Comparison of ENCODE assay signal across 1 cellular context in genomic region chr19:23887642-23888041, GRCh38.
TF ChIP-seq lines count a peak whose summit lies in the region.

No MANE protein-coding gene starts in this region.

TF ChIP-seq in HepG2, 621 proteins besides CTCF, POLR2A, EP300 and RAD21 (continued from another document and continues in another):
- TF ChIP-seq ZNF142 (CRISPR knock-in tag; IDR thresholded peaks at IDR 0.05): no peak
- TF ChIP-seq ZBTB34 (CRISPR knock-in tag; IDR thresholded peaks at IDR 0.05): no peak
- TF ChIP-seq MAFK (conservative IDR thresholded peaks at IDR 0.05 in 1 of 2, IDR thresholded peaks at IDR 0.05 in 1 of 2; ENCODE audit: low read length in 2 of 2): no peak
- TF ChIP-seq PTBP1 (IDR thresholded peaks at IDR 0.05; ENCODE audit: low read depth, low read length, poor library complexity, severe bottlenecking): no peak
- no peak for TF ChIP-seq ZNF549 (CRISPR knock-in tag; IDR thresholded peaks at IDR 0.05)
- no peak for TF ChIP-seq KMT2A (CRISPR knock-in tag; IDR thresholded peaks at IDR 0.05)
- TF ChIP-seq TEAD3 (CRISPR knock-in tag; optimal IDR thresholded peaks at IDR 0.05; ENCODE audit: borderline replicate concordance): no peak
- TF ChIP-seq EED (CRISPR knock-in tag; IDR thresholded peaks at IDR 0.05): no peak
- TF ChIP-seq ZNF572 (CRISPR knock-in tag; IDR thresholded peaks at IDR 0.05): no peak
- TF ChIP-seq TIGD3 (CRISPR knock-in tag; IDR thresholded peaks at IDR 0.05; ENCODE audit: borderline replicate concordance): no peak
- no peak for TF ChIP-seq ZNF18 (CRISPR knock-in tag; IDR thresholded peaks at IDR 0.05; ENCODE audit: insufficient replicate concordance)
- TF ChIP-seq HMG20B (CRISPR knock-in tag; conservative IDR thresholded peaks at IDR 0.05): no peak
- TF ChIP-seq ZHX2 (IDR thresholded peaks at IDR 0.05; ENCODE audit: low read depth): no peak
- no peak for TF ChIP-seq ZHX2 (CRISPR knock-in tag; IDR thresholded peaks at IDR 0.05; ENCODE audit: borderline replicate concordance)
- no peak for TF ChIP-seq PHF8 (CRISPR knock-in tag; IDR thresholded peaks at IDR 0.05)
- TF ChIP-seq ZNF639 (CRISPR knock-in tag; conservative IDR thresholded peaks at IDR 0.05): no peak
- no peak for TF ChIP-seq ZMYM3 (CRISPR knock-in tag; IDR thresholded peaks at IDR 0.05)
- TF ChIP-seq CEBPZ (IDR thresholded peaks at IDR 0.05; ENCODE audit: low read length): peak; percentile 15; the same call in 1 of the 2 replicates
- TF ChIP-seq TBX3 (IDR thresholded peaks at IDR 0.05; ENCODE audit: borderline replicate concordance): no peak
- TF ChIP-seq PAWR (CRISPR knock-in tag; IDR thresholded peaks at IDR 0.05; ENCODE audit: borderline replicate concordance): no peak
- TF ChIP-seq ZNF34 (CRISPR knock-in tag; IDR thresholded peaks at IDR 0.05; ENCODE audit: borderline replicate concordance): no peak
- no peak for TF ChIP-seq ZNF75D (CRISPR knock-in tag; IDR thresholded peaks at IDR 0.05; ENCODE audit: borderline replicate concordance)
- TF ChIP-seq SOX6 (IDR thresholded peaks at IDR 0.05): no peak
- peak; percentile 80 for TF ChIP-seq SOX6 (CRISPR knock-in tag; IDR thresholded peaks at IDR 0.05)
- TF ChIP-seq TBL1XR1 (IDR thresholded peaks at IDR 0.05; ENCODE audit: borderline replicate concordance, low read length, partially characterized antibody): no peak
- no peak for TF ChIP-seq TEAD2 (CRISPR knock-in tag; IDR thresholded peaks at IDR 0.05)
- TF ChIP-seq ZNF326 (CRISPR knock-in tag; IDR thresholded peaks at IDR 0.05; ENCODE audit: borderline replicate concordance): no peak
- TF ChIP-seq ZNF335 (CRISPR knock-in tag; IDR thresholded peaks at IDR 0.05): no peak
- no peak for TF ChIP-seq DMAP1 (CRISPR knock-in tag; IDR thresholded peaks at IDR 0.05)
- no peak for TF ChIP-seq ZNF282 (IDR thresholded peaks at IDR 0.05; ENCODE audit: partially characterized antibody)
- TF ChIP-seq THAP8 (CRISPR knock-in tag; IDR thresholded peaks at IDR 0.05; ENCODE audit: borderline replicate concordance): no peak
- TF ChIP-seq FOXA3 (CRISPR knock-in tag; IDR thresholded peaks at IDR 0.05): peak; percentile 19; the same call in 1 of the 2 replicates
- TF ChIP-seq ZNF205 (CRISPR knock-in tag; IDR thresholded peaks at IDR 0.05): no peak
- TF ChIP-seq ZNF17 (CRISPR knock-in tag; IDR thresholded peaks at IDR 0.05): no peak
- no peak for TF ChIP-seq PHB2 (IDR thresholded peaks at IDR 0.05; ENCODE audit: partially characterized antibody)
- no peak for TF ChIP-seq EEA1 (CRISPR knock-in tag; IDR thresholded peaks at IDR 0.05; ENCODE audit: borderline replicate concordance)
- no peak for TF ChIP-seq HOMEZ (CRISPR knock-in tag; IDR thresholded peaks at IDR 0.05; ENCODE audit: low read depth)
